Comparison of ENCODE assay signal across 20 cellular contexts in the genomic region with DNA sequence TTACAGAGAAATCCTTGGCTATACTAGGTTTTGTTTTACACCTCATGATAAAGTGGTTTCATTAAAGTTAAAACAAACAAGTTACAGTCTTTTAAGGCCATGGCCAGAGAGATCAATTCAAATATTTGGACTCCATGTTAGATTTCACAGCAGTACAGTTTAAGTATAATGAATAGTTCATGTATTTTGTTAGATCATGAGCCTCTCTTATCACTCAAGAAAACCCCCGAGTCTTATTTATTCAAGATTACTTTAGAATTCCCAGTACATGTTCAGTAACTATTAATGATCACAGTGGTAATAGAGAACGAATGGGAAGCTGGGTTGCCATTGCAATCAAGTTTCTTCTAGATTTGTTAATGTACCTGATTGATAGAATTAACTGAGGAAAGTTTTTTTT.
"Had no signal": no experiment of that assay in that cellular context is flagged by ENCODE, and none has a peak within 500 bp of the region (broad histone marks: within the 10 kb centered on the region; RNA-seq: fewer than 3 reads in every experiment).

No MANE protein-coding gene starts in this region.

- H3K27me3 ChIP-seq: esophagus squamous epithelium, neural progenitor cell, suprapubic skin, thyroid gland, upper lobe of left lung, uterus had no signal

- H3K36me3 Mint-ChIP-seq: natural killer cell treated with Interleukin-12 subunit alpha and Interleukin-12 subunit beta and Interleukin-15 and Interleukin-18, amount 100 ng/mL, for 72 hours had no signal

- ATAC-seq: effector memory CD8-positive, alpha-beta T cell; left cardiac atrium; lower lobe of right lung; natural killer cell treated with Interleukin-12 subunit alpha and Interleukin-12 subunit beta and Interleukin-15 and Interleukin-18, amount 100 ng/mL, for 72 hours had no signal

- H3K9me3 Mint-ChIP-seq: effector memory CD8-positive, alpha-beta T cell; natural killer cell treated with Interleukin-12 subunit alpha and Interleukin-12 subunit beta and Interleukin-15 and Interleukin-18, amount 100 ng/mL, for 72 hours had no signal

- H3K79me2 ChIP-seq: parathyroid adenoma had no signal

- H3K27ac Mint-ChIP-seq: effector memory CD8-positive, alpha-beta T cell; natural killer cell treated with Interleukin-12 subunit alpha and Interleukin-12 subunit beta and Interleukin-15 and Interleukin-18, amount 100 ng/mL, for 72 hours; neural progenitor cell had no signal

- H3K36me3 ChIP-seq: lower lobe of right lung, suprapubic skin, thyroid gland, upper lobe of left lung, uterus had no signal

- H3K27ac ChIP-seq: esophagus squamous epithelium, left ventricle myocardium inferior, lower lobe of right lung, neural progenitor cell, parathyroid adenoma, suprapubic skin, thyroid gland, upper lobe of left lung had no signal

- H3K4me1 ChIP-seq: lower lobe of right lung, neural progenitor cell, parathyroid adenoma had no signal

- H3K4me2 ChIP-seq: neural progenitor cell had no signal

- H3K27me3 Mint-ChIP-seq: effector memory CD8-positive, alpha-beta T cell; natural killer cell treated with Interleukin-12 subunit alpha and Interleukin-12 subunit beta and Interleukin-15 and Interleukin-18, amount 100 ng/mL, for 72 hours had no signal

- H2AFZ ChIP-seq: neural progenitor cell, parathyroid adenoma had no signal

- H3K4me3 ChIP-seq: esophagus squamous epithelium, lower lobe of right lung, neural progenitor cell, suprapubic skin, thyroid gland, upper lobe of left lung, uterus had no signal

- H3K4me3 Mint-ChIP-seq: effector memory CD8-positive, alpha-beta T cell; natural killer cell treated with Interleukin-12 subunit alpha and Interleukin-12 subunit beta and Interleukin-15 and Interleukin-18, amount 100 ng/mL, for 72 hours; neural progenitor cell had no signal

- DNase-seq: effector memory CD8-positive, alpha-beta T cell; esophagus squamous epithelium; foreskin fibroblast; kidney; left cardiac atrium; left ventricle myocardium inferior; lower lobe of right lung; mesenchymal stem cell; midbrain; nucleus accumbens; small intestine; stimulated activated CD4-positive, alpha-beta T cell treated with anti-CD3 and anti-CD28 coated beads, Interleukin-2, amount 100 ng/mL, for 48 hours; stimulated activated naive CD4-positive, alpha-beta T cell treated with Interleukin-2 at 50 U/mL for 16 hours; thyroid gland; upper lobe of left lung; uterus had no signal

- H3K9ac ChIP-seq: neural progenitor cell, parathyroid adenoma had no signal

- H3K9me3 ChIP-seq: esophagus squamous epithelium, left ventricle myocardium inferior, lower lobe of right lung, suprapubic skin, thyroid gland, upper lobe of left lung, uterus had no signal
